8 cellular contexts compared by ENCODE assay signal in genomic region chr19:16445238-16446107, GRCh38. TPM values are rescaled to one million over a fixed set of nuclear protein-coding genes. Genes with fewer than 3 reads are reported as not detected.
DNase-seq lines count a peak whose midpoint lies in the region; ATAC-seq lines count a peak whose summit lies in the region.

No MANE protein-coding gene starts in this region.

- peaks cover 0 to 12% (median 4%) of the 10 kb centered on the region in 3 donors for H3K36me3 ChIP-seq in skeletal muscle tissue (ENCODE audit: control insufficient read depth in 3 of 3, insufficient read depth in 3 of 3, low read length in 3 of 3)

- peaks cover 11% of the 10 kb centered on the region for H3K36me3 Mint-ChIP-seq in activated CD8-positive, alpha-beta memory T cell treated with anti-CD3 and anti-CD28 coated beads, Interleukin-2, amount 10 ng/mL, durations not matched to agents 7 days and 5 days
- H3K36me3 Mint-ChIP-seq in activated naive CD8-positive, alpha-beta T cell treated with anti-CD3 and anti-CD28 coated beads, Interleukin-2, amount 50 U/mL, for 24 hours (ENCODE audit: low read depth) = peaks cover 14% of the 10 kb centered on the region

- no peak for DNase-seq in activated CD8-positive, alpha-beta memory T cell treated with anti-CD3 and anti-CD28 coated beads, Interleukin-2, amount 10 ng/mL, durations not matched to agents 7 days and 5 days
- no peak for DNase-seq in activated CD8-positive, alpha-beta memory T cell treated with anti-CD3 and anti-CD28 coated beads, Interleukin-2, amount 50 U/mL, for 4 hours
- peak; percentile 78 for DNase-seq in HT1080 (ENCODE audit: low read depth)
- peak; percentile 31 for DNase-seq in activated naive CD8-positive, alpha-beta T cell treated with anti-CD3 and anti-CD28 coated beads, Interleukin-2, amount 50 U/mL, for 24 hours
- no peak for DNase-seq in nucleus accumbens (lab: John Stamatoyannopoulos, UW)
- DNase-seq in COLO829 (ENCODE audit: low spot score) = no peak
- no peak for DNase-seq in DMS 273 (lab: John Stamatoyannopoulos, UW; ENCODE audit: unreplicated experiment)

- peak overlapping the region in 1 of 3 donors; percentile 77 for H3K9ac ChIP-seq in skeletal muscle tissue (ENCODE audit: low read depth in 1 of 3, low read length in 3 of 3)

- H3K4me1 ChIP-seq in skeletal muscle tissue (ENCODE audit: control insufficient read depth in 3 of 3, insufficient read depth in 3 of 3, low read length in 3 of 3) = peaks cover 44 to 67% (median 60%) of the 10 kb centered on the region in 3 donors

- H3K9me3 ChIP-seq in skeletal muscle tissue (ENCODE audit: control insufficient read depth in 3 of 3, low read length in 3 of 3) = no peaks in the 10 kb centered on the region

- H3K27ac Mint-ChIP-seq in activated CD8-positive, alpha-beta memory T cell treated with anti-CD3 and anti-CD28 coated beads, Interleukin-2, amount 10 ng/mL, durations not matched to agents 7 days and 5 days = peak overlapping the region; percentile 53
- peak overlapping the region; percentile 77 for H3K27ac Mint-ChIP-seq in activated naive CD8-positive, alpha-beta T cell treated with anti-CD3 and anti-CD28 coated beads, Interleukin-2, amount 50 U/mL, for 24 hours

- no peaks in the 10 kb centered on the region for H3K27me3 ChIP-seq in skeletal muscle tissue (ENCODE audit: control insufficient read depth in 3 of 3, insufficient read depth in 3 of 3, low read length in 3 of 3)

- H3K27me3 Mint-ChIP-seq in activated CD8-positive, alpha-beta memory T cell treated with anti-CD3 and anti-CD28 coated beads, Interleukin-2, amount 10 ng/mL, durations not matched to agents 7 days and 5 days = no peaks in the 10 kb centered on the region
- H3K27me3 Mint-ChIP-seq in activated naive CD8-positive, alpha-beta T cell treated with anti-CD3 and anti-CD28 coated beads, Interleukin-2, amount 50 U/mL, for 24 hours = no peaks in the 10 kb centered on the region

- H3K4me3 Mint-ChIP-seq in activated CD8-positive, alpha-beta memory T cell treated with anti-CD3 and anti-CD28 coated beads, Interleukin-2, amount 10 ng/mL, durations not matched to agents 7 days and 5 days = no peak overlapping the region
- no peak overlapping the region for H3K4me3 Mint-ChIP-seq in activated naive CD8-positive, alpha-beta T cell treated with anti-CD3 and anti-CD28 coated beads, Interleukin-2, amount 50 U/mL, for 24 hours

- H3K27ac ChIP-seq in skeletal muscle tissue (ENCODE audit: low read depth, low read length) = peak overlapping the region; percentile 64

- CTCF ChIA-PET in activated CD8-positive, alpha-beta memory T cell treated with anti-CD3 and anti-CD28 coated beads, Interleukin-2, amount 10 ng/mL, durations not matched to agents 7 days and 5 days (lab: Charles Lee) = no interaction called here

- H3K9me3 Mint-ChIP-seq in activated CD8-positive, alpha-beta memory T cell treated with anti-CD3 and anti-CD28 coated beads, Interleukin-2, amount 10 ng/mL, durations not matched to agents 7 days and 5 days (ENCODE audit: low read depth) = peaks cover 4% of the 10 kb centered on the region
- peaks cover 11% of the 10 kb centered on the region for H3K9me3 Mint-ChIP-seq in activated naive CD8-positive, alpha-beta T cell treated with anti-CD3 and anti-CD28 coated beads, Interleukin-2, amount 50 U/mL, for 24 hours

- no peak for ATAC-seq in activated CD8-positive, alpha-beta memory T cell treated with anti-CD3 and anti-CD28 coated beads, Interleukin-2, amount 10 ng/mL, durations not matched to agents 7 days and 5 days
- peak; percentile 52 for ATAC-seq in activated naive CD8-positive, alpha-beta T cell treated with anti-CD3 and anti-CD28 coated beads, Interleukin-2, amount 50 U/mL, for 24 hours

- peak overlapping the region in 1 of 3 donors; percentile 13 for H3K4me3 ChIP-seq in skeletal muscle tissue (ENCODE audit: low read length in 3 of 3)

- peaks cover 57% of the 10 kb centered on the region for H3K4me1 Mint-ChIP-seq in activated CD8-positive, alpha-beta memory T cell treated with anti-CD3 and anti-CD28 coated beads, Interleukin-2, amount 10 ng/mL, durations not matched to agents 7 days and 5 days
- peaks cover 77% of the 10 kb centered on the region for H3K4me1 Mint-ChIP-seq in activated naive CD8-positive, alpha-beta T cell treated with anti-CD3 and anti-CD28 coated beads, Interleukin-2, amount 50 U/mL, for 24 hours

RNA-seq across cellular contexts. Expression of gene EPS15L1, which starts 26.3 kb away (rescaled TPM):
- total RNA-seq in activated CD8-positive, alpha-beta memory T cell treated with anti-CD3 and anti-CD28 coated beads, Interleukin-2, amount 10 ng/mL, durations not matched to agents 7 days and 5 days = 10 to 100 TPM; 40.7 to 42.6 TPM
- total RNA-seq in HT1080 (2014; rRNA removed; shearing (Covaris generic)) = 8.5 and 8.6 TPM in 2 replicates
- polyA plus RNA-seq in HT1080 (2015; cell fraction: cytosol; rRNA removed) = 18.4 and 19.2 TPM in 2 replicates
- 25.3 and 30.1 TPM in 2 replicates for polyA plus RNA-seq in HT1080 (2015; cell fraction: nucleus; rRNA removed)
- 15.1 TPM for total RNA-seq in skeletal muscle tissue

RNA-seq across cellular contexts. Expression of gene CALR3, which starts 50.5 kb away (rescaled TPM):
- not detected for total RNA-seq in activated CD8-positive, alpha-beta memory T cell treated with anti-CD3 and anti-CD28 coated beads, Interleukin-2, amount 10 ng/mL, durations not matched to agents 7 days and 5 days
- not detected in 2 replicates for total RNA-seq in HT1080 (2014; rRNA removed; shearing (Covaris generic))
- polyA plus RNA-seq in HT1080 (2015; cell fraction: cytosol; rRNA removed) = 0.06 and 0.23 TPM in 2 replicates
- polyA plus RNA-seq in HT1080 (2015; cell fraction: nucleus; rRNA removed) = not detected in 2 replicates
- under 0.01 TPM for total RNA-seq in skeletal muscle tissue

RNA-seq across cellular contexts. Expression of gene C19orf44, which starts 50.7 kb away (rescaled TPM):
- 1 to 10 TPM; 3.5 to 3.6 TPM for total RNA-seq in activated CD8-positive, alpha-beta memory T cell treated with anti-CD3 and anti-CD28 coated beads, Interleukin-2, amount 10 ng/mL, durations not matched to agents 7 days and 5 days
- 1.4 and 3.1 TPM in 2 replicates for total RNA-seq in HT1080 (2014; rRNA removed; shearing (Covaris generic))
- 1.9 and 2.4 TPM in 2 replicates for polyA plus RNA-seq in HT1080 (2015; cell fraction: cytosol; rRNA removed)
- 4.7 and 4.9 TPM in 2 replicates for polyA plus RNA-seq in HT1080 (2015; cell fraction: nucleus; rRNA removed)
- total RNA-seq in skeletal muscle tissue = 2.6 TPM

Comparison
In these comparisons a context has a peak if more than half of its experiments do, and no peak if none do; other contexts are left out.
1. DNase-seq: peak in HT1080 (single experiment) and activated naive CD8-positive, alpha-beta T cell treated with anti-CD3 and anti-CD28 coated beads, Interleukin-2, amount 50 U/mL, for 24 hours (single experiment); none in activated CD8-positive, alpha-beta memory T cell treated with anti-CD3 and anti-CD28 coated beads, Interleukin-2, amount 10 ng/mL, durations not matched to agents 7 days and 5 days (single experiment), activated CD8-positive, alpha-beta memory T cell treated with anti-CD3 and anti-CD28 coated beads, Interleukin-2, amount 50 U/mL, for 4 hours (single experiment), nucleus accumbens (0 of 56), COLO829 (single experiment) and DMS 273 (single experiment).